8 cellular contexts compared by ENCODE assay signal in genomic region chr17:19646788-19647696, GRCh38. TPM values are rescaled to one million over a fixed set of nuclear protein-coding genes. Genes with fewer than 3 reads are reported as not detected.
DNase-seq lines count a peak whose midpoint lies in the region; ATAC-seq, FAIRE-seq and TF ChIP-seq lines count a peak whose summit lies in the region.

No MANE protein-coding gene starts in this region.

- TF ChIP-seq RAD21 in K562 (CRISPR knock-in tag; conservative IDR thresholded peaks at IDR 0.05 in 1 of 2, IDR thresholded peaks at IDR 0.05 in 1 of 2), result no peak

- FAIRE-seq in K562 (lab: Jason Lieb, UNC), result no peak
- FAIRE-seq in GM19239 (lab: Jason Lieb, UNC), result no peak

- DNase-seq in Calu3 (peak; percentile 32), NAMALWA (ENCODE audit: low spot score) (peak; percentile 1), K562 (ENCODE audit: extremely low read depth in 1 of 4, low spot score in 3 of 4) (no peak), right lobe of liver (peak in 2 of 3 donors; percentile 48 to 72), upper lobe of left lung (no peak), NCI-H526 treated with DMSO at 0.1 percent for 48 hours (lab: John Stamatoyannopoulos, UW) (no peak), GM19239 (ENCODE audit: insufficient read length, low spot score) (no peak)

- no peaks in the 10 kb centered on the region for H4K20me1 ChIP-seq in K562 (replicated peaks; ENCODE audit: control insufficient read depth, insufficient read depth, low read length)

- no peak overlapping the region for H2AFZ ChIP-seq in K562 (ENCODE audit: low read depth, low read length)

- TF ChIP-seq EP300 in K562 (IDR thresholded peaks at IDR 0.05; ENCODE audit: low read length) (no peak), upper lobe of left lung (IDR thresholded peaks at IDR 0.05) (no peak)

- peak overlapping the region; percentile 75 for H3K4me3 Mint-ChIP-seq in Calu3 (ENCODE audit: low read depth, unreplicated experiment)

- H3K27ac ChIP-seq in K562 (ENCODE audit: extremely low read depth, low read depth, low read length) (no peak overlapping the region), right lobe of liver (peak overlapping the region; percentile 90 to 97 (median 96)), upper lobe of left lung (peak overlapping the region; percentile 94 to 98 (median 96))

- intact Hi-C loops in Calu3 (cut with micrococcal nuclease; ENCODE audit: unreplicated experiment) (loop anchor here (5.0 to 10.0 kb wide), 2 partner anchors 115 to 132 kb away; no protein-coding TSS in a partner anchor), K562 (cut with micrococcal nuclease) (loop anchor here (1.0 kb wide), 1 partner anchor 133 kb away; no protein-coding TSS in a partner anchor), right lobe of liver (cut with DNase I) (loop anchor here in 1 of 2 donors (10.0 kb wide), 1 partner anchor 92 kb away; no protein-coding TSS in a partner anchor)

- H3K36me3 ChIP-seq in K562 (ENCODE audit: control insufficient read depth, insufficient read depth, low read length), result no peaks in the 10 kb centered on the region
- H3K36me3 ChIP-seq in right lobe of liver, result no peaks in the 10 kb centered on the region
- peaks cover 0 to under 1% (median 0%) of the 10 kb centered on the region in 4 donors for H3K36me3 ChIP-seq in upper lobe of left lung

- H3K4me1 Mint-ChIP-seq in Calu3 (ENCODE audit: low read depth, unreplicated experiment), result peaks cover 42% of the 10 kb centered on the region

- POLR2A ChIA-PET in K562 (lab: Yijun Ruan, JAX), result interaction anchor here (0.6 kb wide), 1 partner anchor 42 kb away, joined by 4 read pairs; no protein-coding TSS in a partner anchor

- no peaks in the 10 kb centered on the region for H3K9me1 ChIP-seq in K562 (ENCODE audit: control insufficient read depth, insufficient read depth, low read length)

- peaks cover 0 to 13% of the 10 kb centered on the region in 2 experiments; a peak in 2 of 5 replicates for H3K4me1 ChIP-seq in K562 (replicated peaks in 1 of 2; ENCODE audit: control insufficient read depth in 2 of 2, insufficient read depth in 2 of 2, low read length in 2 of 2)
- peaks cover 0 to 45% (median 16%) of the 10 kb centered on the region in 4 donors for H3K4me1 ChIP-seq in right lobe of liver
- H3K4me1 ChIP-seq in upper lobe of left lung, result peaks cover 38 to 49% (median 42%) of the 10 kb centered on the region in 4 donors

- H3K27me3 ChIP-seq in K562 (ENCODE audit: control insufficient read depth in 2 of 2, insufficient read depth in 2 of 2, low read length in 2 of 2) (peaks cover 2 to 17% of the 10 kb centered on the region in 2 experiments; a peak in 3 of 5 replicates), right lobe of liver (no peaks in the 10 kb centered on the region), upper lobe of left lung (no peaks in the 10 kb centered on the region)

- 0% methylated on average over 4 of the region's 4 CpGs for WGBS in K562 (ENCODE audit: insufficient coverage, low coverage, missing lambda C conversion rate)
- WGBS in right lobe of liver (ENCODE audit: insufficient coverage, low coverage, low lambda C conversion rate, missing lambda C conversion rate), result 20% methylated on average over 4 of the region's 4 CpGs
- 69 to 73% methylated on average over 4 of the region's 4 CpGs for WGBS in upper lobe of left lung, 2 donors

- H3K9me3 Mint-ChIP-seq in Calu3 (ENCODE audit: low read depth, unreplicated experiment), result no peaks in the 10 kb centered on the region

- no peak overlapping the region for H3K4me2 ChIP-seq in K562 (ENCODE audit: insufficient read depth, low read length)

- no peak overlapping the region for H3K9ac ChIP-seq in K562 (ENCODE audit: insufficient read depth in 1 of 2, low read depth in 2 of 2, low read length in 2 of 2)

- H3K27ac Mint-ChIP-seq in Calu3 (ENCODE audit: unreplicated experiment), result peak overlapping the region; percentile 86

- no peaks in the 10 kb centered on the region for H3K27me3 Mint-ChIP-seq in Calu3 (ENCODE audit: unreplicated experiment)

- BruUV-seq in Calu3 (replicated peaks; lab: Mats Ljungman, UMichigan) (no TSS peak), K562 (replicated peaks; lab: Mats Ljungman, UMichigan) (no TSS peak)

- in situ Hi-C loops in K562 (cut with MboI), result no loop called here

- CTCF ChIA-PET in Calu3 (lab: Charles Lee) (interaction anchor here (0.7 to 1.6 kb wide), 2 partner anchors 25 to 68 kb away, joined by 3 to 5 read pairs; no protein-coding TSS in a partner anchor), K562 (lab: Yijun Ruan, JAX; ENCODE audit: low intra/inter-chr PET ratio) (no interaction called here)

- H3K36me3 Mint-ChIP-seq in Calu3 (ENCODE audit: insufficient read depth, unreplicated experiment), result peaks cover 32% of the 10 kb centered on the region

- ATAC-seq in K562 (no peak), right lobe of liver (peak in 3 of 4 donors; percentile 5 to 13 (median 5)), upper lobe of left lung (ENCODE audit: low FRiP score in 2 of 2) (no peak), GM18907 (IDR thresholded peaks at IDR 0.05; ENCODE audit: unreplicated experiment) (no peak)

- no peaks in the 10 kb centered on the region for H3K79me2 ChIP-seq in K562 (ENCODE audit: control insufficient read depth, insufficient read depth, low read length)

- no peak for TF ChIP-seq CTCF in Calu3 (IDR thresholded peaks at IDR 0.05; ENCODE audit: unreplicated experiment)
- no peak for TF ChIP-seq CTCF in K562 (IDR thresholded peaks at IDR 0.05 in 2 of 3, conservative IDR thresholded peaks at IDR 0.05 in 1 of 3; ENCODE audit: insufficient read depth in 2 of 3, low read depth in 1 of 3, low read length in 3 of 3)
- no peak for TF ChIP-seq CTCF in right lobe of liver (IDR thresholded peaks at IDR 0.05)
- no peak for TF ChIP-seq CTCF in upper lobe of left lung (IDR thresholded peaks at IDR 0.05)

- TF ChIP-seq POLR2A in K562 (conservative IDR thresholded peaks at IDR 0.05), result no peak
- peak; percentile 24 for TF ChIP-seq POLR2A in right lobe of liver (IDR thresholded peaks at IDR 0.05)
- no peak for TF ChIP-seq POLR2A in upper lobe of left lung (IDR thresholded peaks at IDR 0.05)

- H3K9me3 ChIP-seq in K562 (replicated peaks; ENCODE audit: control insufficient read depth, insufficient read depth, low read depth, low read length) (no peaks in the 10 kb centered on the region), right lobe of liver (no peaks in the 10 kb centered on the region), upper lobe of left lung (no peaks in the 10 kb centered on the region)

- H3K4me3 ChIP-seq in K562 (no peak overlapping the region), right lobe of liver (peak overlapping the region; percentile 33 to 68 (median 59)), upper lobe of left lung (peak overlapping the region in 3 of 4 donors; percentile 81 to 96 (median 89))

TF ChIP-seq in K562, 482 proteins besides CTCF, POLR2A, EP300 and RAD21:
- peak; percentile 15; the same call in 1 of the 2 replicates for TF ChIP-seq NFE2L1 (tag; IDR thresholded peaks at IDR 0.05; ENCODE audit: borderline replicate concordance, low read depth)
- peak; percentile 23; the same call in 1 of the 2 replicates for TF ChIP-seq MAFF (IDR thresholded peaks at IDR 0.05; ENCODE audit: low read length)
- TF ChIP-seq MAFG (tag; conservative IDR thresholded peaks at IDR 0.05), result peak; percentile 50
- no peak for TF ChIP-seq TCFL5 (CRISPR knock-in tag; conservative IDR thresholded peaks at IDR 0.05)

RNA-seq across cellular contexts. Expression of gene ALDH3A2, which starts 1.5 kb away (rescaled TPM):
- total RNA-seq in Calu3 (2022) (32.4 and 38.0 TPM in 2 replicates), K562 (2014; rRNA removed) (not detected in 2 replicates), K562 (2014; rRNA removed; fragmentation: Illumina TruSeq; extraction: Trizol) (0.18 TPM in 1 of 2 replicates, not detected in the other), K562 (2015; rRNA removed; fragmentation: Illumina TruSeq; extraction: Trizol) (0.23 TPM in 1 of 2 replicates, not detected in the other), K562 (2021) (0.67 and 0.78 TPM in 2 replicates), right lobe of liver (100 to 1,000 TPM; 102 to 264 (median 182) TPM), upper lobe of left lung (100 to 1,000 TPM; 116 to 313 (median 194) TPM)
- total RNA-seq in K562 (2011; cell fraction: chromatin; rRNA removed; ENCODE audit: low replicate concordance), result not detected in 2 replicates
- not detected in 2 replicates for total RNA-seq in K562 (2011; cell fraction: nucleolus; rRNA removed)
- total RNA-seq in K562 (2011; cell fraction: nucleoplasm; rRNA removed), result not detected in 2 replicates
- polyA plus RNA-seq in K562 (2011; rRNA removed) (0.06 and 0.28 TPM in 2 replicates), K562 (2014; fragmentation: Illumina TruSeq; extraction: Trizol) (not detected in 2 replicates), K562 (2014; fragmentation: Nextera tagmentation; extraction: Ambion mirVana) (under 1 TPM in 1 of 2 experiments, not detected in 1; 0.01 TPM), K562 (2014; rRNA removed) (not detected in 2 replicates)
- polyA plus RNA-seq in K562 (2011; cell fraction: cytosol; rRNA removed), result not detected in 2 replicates
- not detected in 2 replicates for polyA plus RNA-seq in K562 (2011; cell fraction: nucleus; rRNA removed)
- 0.01 and 0.25 TPM in 2 replicates for polyA plus RNA-seq in K562 (2012)
- polyA minus RNA-seq in K562 (2011; rRNA and poly(A)+ RNA removed), result not detected in 2 replicates
- not detected in 2 replicates for polyA minus RNA-seq in K562 (2011; cell fraction: cytosol; rRNA and poly(A)+ RNA removed)
- polyA minus RNA-seq in K562 (2011; cell fraction: nucleus; rRNA and poly(A)+ RNA removed), result not detected in 2 replicates

Comparison
In these comparisons a context has a peak if more than half of its experiments do, and no peak if none do; other contexts are left out.
1. DNase-seq: peak in Calu3 (single experiment), NAMALWA (single experiment) and right lobe of liver (2 of 3); none in K562 (0 of 4), upper lobe of left lung (0 of 2), NCI-H526 treated with DMSO at 0.1 percent for 48 hours (single experiment) and GM19239 (single experiment).
2. ATAC-seq: peak in right lobe of liver (3 of 4); none in K562 (single experiment), upper lobe of left lung (0 of 2) and GM18907 (single experiment).
3. RNA of gene ALDH3A2, which starts 1.5 kb away (total RNA-seq): 102 to 264 TPM in right lobe of liver, 116 to 313 TPM in upper lobe of left lung and 32.4 to 38.0 TPM in Calu3; 0.18 to 0.78 TPM in K562; every median in the first group is over 10 times any median in the second.